25 cellular contexts compared by ENCODE assay signal in genomic region chr12:73902270-73902669, GRCh38.
"Had no signal": no experiment of that assay in that cellular context is flagged by ENCODE, and none has a peak within 500 bp of the region (broad histone marks: within the 10 kb centered on the region; RNA-seq: fewer than 3 reads in every experiment).

No MANE protein-coding gene starts in this region.

- H3K4me1 Mint-ChIP-seq: activated CD8-positive, alpha-beta memory T cell treated with anti-CD3 and anti-CD28 coated beads, Interleukin-2, amount 10 ng/mL, durations not matched to agents 7 days and 5 days; activated naive CD4-positive, alpha-beta T cell treated with anti-CD3 and anti-CD28 coated beads, Interleukin-2, amount 50 U/mL, for 24 hours; WTC11 had no signal

- H3K27ac ChIP-seq: breast epithelium, Peyer's patch had no signal

- H3K4me1 ChIP-seq: breast epithelium, Peyer's patch had no signal

- ATAC-seq: activated CD8-positive, alpha-beta memory T cell treated with anti-CD3 and anti-CD28 coated beads, Interleukin-2, amount 10 ng/mL, durations not matched to agents 7 days and 5 days; WTC11 had no signal

- H3K9me3 ChIP-seq: breast epithelium, MG63, Peyer's patch had no signal

- H3K36me3 Mint-ChIP-seq: activated CD8-positive, alpha-beta memory T cell treated with anti-CD3 and anti-CD28 coated beads, Interleukin-2, amount 10 ng/mL, durations not matched to agents 7 days and 5 days; activated naive CD4-positive, alpha-beta T cell treated with anti-CD3 and anti-CD28 coated beads, Interleukin-2, amount 50 U/mL, for 24 hours; WTC11 had no signal

- H3K4me3 ChIP-seq: breast epithelium, MG63, Peyer's patch had no signal

- H3K27ac Mint-ChIP-seq: activated CD8-positive, alpha-beta memory T cell treated with anti-CD3 and anti-CD28 coated beads, Interleukin-2, amount 10 ng/mL, durations not matched to agents 7 days and 5 days; activated naive CD4-positive, alpha-beta T cell treated with anti-CD3 and anti-CD28 coated beads, Interleukin-2, amount 50 U/mL, for 24 hours; activated T-cell treated with anti-CD3 and anti-CD28 coated beads, Interleukin-2, amount 50 U/mL, for 24 hours; activated T-helper 1 cell treated with anti-CD3 and anti-CD28 coated beads, Interleukin-12 subunit alpha, Interleukin-12 subunit beta, Interleukin-2, Interleukin-4 antibody, amounts not matched to agents 30 ng/mL and 10 ng/mL and 1 ng/mL, durations not matched to agents 14 hours and 24 hours and 36 hours; T-helper 1 cell treated with Interleukin-12 subunit alpha and Interleukin-12 subunit beta and Interleukin-4 antibody, amounts not matched to agents 30 μg/mL and 1 μg/mL, for 36 hours; WTC11 had no signal

- H3K36me3 ChIP-seq: breast epithelium, MG63, Peyer's patch had no signal

- H3K9me3 Mint-ChIP-seq: activated naive CD4-positive, alpha-beta T cell treated with anti-CD3 and anti-CD28 coated beads, Interleukin-2, amount 50 U/mL, for 24 hours; activated T-helper 1 cell treated with anti-CD3 and anti-CD28 coated beads, Interleukin-12 subunit alpha, Interleukin-12 subunit beta, Interleukin-2, Interleukin-4 antibody, amounts not matched to agents 30 ng/mL and 10 ng/mL and 1 ng/mL, durations not matched to agents 14 hours and 24 hours and 36 hours; T-helper 1 cell treated with Interleukin-12 subunit alpha and Interleukin-12 subunit beta and Interleukin-4 antibody, amounts not matched to agents 30 μg/mL and 1 μg/mL, for 36 hours; WTC11 had no signal

- DNase-seq: activated CD4-positive, alpha-beta T cell treated with anti-CD3 and anti-CD28 coated beads for 48 hours; activated CD4-positive, alpha-beta T cell treated with anti-CD3 and anti-CD28 coated beads, Interleukin-2, amount 50 U/mL, for 48 hours; activated CD4-positive, CD25-positive, alpha-beta regulatory T cell treated with anti-CD3 and anti-CD28 coated beads, Interleukin-2, amount 50 U/mL, for 72 hours; activated CD8-positive, alpha-beta memory T cell treated with anti-CD3 and anti-CD28 coated beads, Interleukin-2, amount 10 ng/mL, durations not matched to agents 7 days and 5 days; activated effector memory CD4-positive, alpha-beta T cell treated with Interleukin-2 at 50 U/mL for 16 hours; activated naive CD4-positive, alpha-beta T cell; activated T-cell treated with anti-CD3 and anti-CD28 coated beads, Interleukin-2, amount 50 U/mL, for 24 hours; aorta; MG63; MV-4-11; NCI-H1105; NCI-H1436; NCI-H187; NCI-H2081; NCI-H510A treated with DMSO at 0.1 percent for 48 hours; NCI-H69; NK-92 treated with Interleukin-12 subunit alpha and Interleukin-12 subunit beta, amount 100 ng/mL, for 24 hours; OCI-M1; Peyer's patch; SHP77 treated with DMSO at 0.1 percent for 48 hours had no signal

- H3K27me3 Mint-ChIP-seq: activated CD8-positive, alpha-beta memory T cell treated with anti-CD3 and anti-CD28 coated beads, Interleukin-2, amount 10 ng/mL, durations not matched to agents 7 days and 5 days; activated naive CD4-positive, alpha-beta T cell treated with anti-CD3 and anti-CD28 coated beads, Interleukin-2, amount 50 U/mL, for 24 hours; activated T-cell treated with anti-CD3 and anti-CD28 coated beads, Interleukin-2, amount 50 U/mL, for 24 hours had no signal

- H3K4me3 Mint-ChIP-seq: activated CD8-positive, alpha-beta memory T cell treated with anti-CD3 and anti-CD28 coated beads, Interleukin-2, amount 10 ng/mL, durations not matched to agents 7 days and 5 days; activated naive CD4-positive, alpha-beta T cell treated with anti-CD3 and anti-CD28 coated beads, Interleukin-2, amount 50 U/mL, for 24 hours; activated T-cell treated with anti-CD3 and anti-CD28 coated beads, Interleukin-2, amount 50 U/mL, for 24 hours; activated T-helper 1 cell treated with anti-CD3 and anti-CD28 coated beads, Interleukin-12 subunit alpha, Interleukin-12 subunit beta, Interleukin-2, Interleukin-4 antibody, amounts not matched to agents 30 ng/mL and 10 ng/mL and 1 ng/mL, durations not matched to agents 14 hours and 24 hours and 36 hours; T-helper 1 cell treated with Interleukin-12 subunit alpha and Interleukin-12 subunit beta and Interleukin-4 antibody, amounts not matched to agents 30 μg/mL and 1 μg/mL, for 36 hours; WTC11 had no signal

- H3K27me3 ChIP-seq: breast epithelium, MG63, Peyer's patch had no signal
